Comparison of ENCODE assay signal across 9 cellular contexts in genomic region chr4:1767770-1768366, GRCh38. TPM values are rescaled to one million over a fixed set of nuclear protein-coding genes. Genes with fewer than 3 reads are reported as not detected.
DNase-seq lines count a peak whose midpoint lies in the region; ATAC-seq and TF ChIP-seq lines count a peak whose summit lies in the region.
"Had no signal": no experiment of that assay in that cellular context is flagged by ENCODE, and none has a peak within 500 bp of the region (broad histone marks: within the 10 kb centered on the region; RNA-seq: fewer than 3 reads in every experiment).

No MANE protein-coding gene starts in this region.

- peak overlapping the region in 11 of 12 donors; percentile 16 to 57 (median 51) for H3K4me3 ChIP-seq in heart left ventricle
- peak overlapping the region; percentile 70 for H3K4me3 ChIP-seq in OCI-LY3 (ENCODE audit: low read length)

- H3K27ac ChIP-seq in heart left ventricle, result no peak overlapping the region
- no peak overlapping the region for H3K27ac ChIP-seq in OCI-LY3 (ENCODE audit: low read length)
- H3K27ac ChIP-seq: epithelial cell of prostate had no signal

- H3K4me3 Mint-ChIP-seq in dendritic cell treated with granulocyte-macrophage colony-stimulating factor and Interleukin-4, amounts not matched to agents 40 ng/mL and 50 ng/mL, for 4 days, result peak overlapping the region; percentile 56
- H3K4me3 Mint-ChIP-seq in mesothelial cell of epicardium, result peak overlapping the region; percentile 76

- WGBS in heart left ventricle, 4 donors, result 23 to 50% (median 30%) methylated on average over 14 to 31 of the region's 32 CpGs

- H2AFZ ChIP-seq in OCI-LY3 (ENCODE audit: low read depth, low read length), result no peak overlapping the region

- intact Hi-C loops in heart left ventricle (cut with DNase I) (loop anchor here in 1 of 10 donors (2.0 kb wide), 1 partner anchor 71 kb away; no protein-coding TSS in a partner anchor), Right ventricle myocardium inferior (cut with DNase I) (no loop called here)
- intact Hi-C loops in dendritic cell treated with granulocyte-macrophage colony-stimulating factor and Interleukin-4, amounts not matched to agents 40 ng/mL and 50 ng/mL, for 4 days (cut with micrococcal nuclease), result no loop called here

- no peaks in the 10 kb centered on the region for H4K20me1 ChIP-seq in OCI-LY3 (ENCODE audit: insufficient read depth, low read length)

- H3K27ac Mint-ChIP-seq in dendritic cell treated with granulocyte-macrophage colony-stimulating factor and Interleukin-4, amounts not matched to agents 40 ng/mL and 50 ng/mL, for 4 days, result no peak overlapping the region
- H3K27ac Mint-ChIP-seq in mesothelial cell of epicardium, result no peak overlapping the region

- H3K36me3 ChIP-seq in heart left ventricle, result no peaks in the 10 kb centered on the region
- H3K36me3 ChIP-seq in OCI-LY3 (replicated peaks; ENCODE audit: low read depth, low read length), result no peaks in the 10 kb centered on the region

- H3K4me1 ChIP-seq in heart left ventricle (peaks cover 0 to 25% (median 9%) of the 10 kb centered on the region in 12 donors), OCI-LY3 (ENCODE audit: low read length) (peaks cover 10% of the 10 kb centered on the region; the same call in 1 of the 2 replicates)

- no peaks in the 10 kb centered on the region for H3K36me3 Mint-ChIP-seq in dendritic cell treated with granulocyte-macrophage colony-stimulating factor and Interleukin-4, amounts not matched to agents 40 ng/mL and 50 ng/mL, for 4 days (ENCODE audit: low read depth)
- H3K36me3 Mint-ChIP-seq in mesothelial cell of epicardium, result no peaks in the 10 kb centered on the region

- H3K27me3 Mint-ChIP-seq in dendritic cell treated with granulocyte-macrophage colony-stimulating factor and Interleukin-4, amounts not matched to agents 40 ng/mL and 50 ng/mL, for 4 days, result peaks cover 82% of the 10 kb centered on the region
- H3K27me3 Mint-ChIP-seq in mesothelial cell of epicardium (ENCODE audit: low read depth), result no peaks in the 10 kb centered on the region

- H3K9me3 ChIP-seq in heart left ventricle (no peaks in the 10 kb centered on the region), OCI-LY3 (ENCODE audit: insufficient read depth, low read length) (no peaks in the 10 kb centered on the region)

- no peaks in the 10 kb centered on the region for H3K4me1 Mint-ChIP-seq in dendritic cell treated with granulocyte-macrophage colony-stimulating factor and Interleukin-4, amounts not matched to agents 40 ng/mL and 50 ng/mL, for 4 days (ENCODE audit: low read depth)
- H3K4me1 Mint-ChIP-seq in mesothelial cell of epicardium, result peaks cover 38% of the 10 kb centered on the region

- peak in 2 of 12 donors; percentile 16 to 18 for TF ChIP-seq CTCF in heart left ventricle (IDR thresholded peaks at IDR 0.05)
- TF ChIP-seq CTCF in OCI-LY3 (IDR thresholded peaks at IDR 0.05; ENCODE audit: low read depth, low read length), result peak; percentile 34
- no peak for TF ChIP-seq CTCF in mesothelial cell of epicardium (IDR thresholded peaks at IDR 0.05; ENCODE audit: unreplicated experiment)

- no peaks in the 10 kb centered on the region for H3K9me3 Mint-ChIP-seq in dendritic cell treated with granulocyte-macrophage colony-stimulating factor and Interleukin-4, amounts not matched to agents 40 ng/mL and 50 ng/mL, for 4 days
- no peaks in the 10 kb centered on the region for H3K9me3 Mint-ChIP-seq in mesothelial cell of epicardium

- ATAC-seq in heart left ventricle (no peak), Right ventricle myocardium inferior (no peak), GM18511 (IDR thresholded peaks at IDR 0.05; ENCODE audit: unreplicated experiment) (no peak)

- no peak for DNase-seq in heart left ventricle
- DNase-seq in Right ventricle myocardium inferior (ENCODE audit: missing footprints), result no peak
- no peak for DNase-seq in mesothelial cell of epicardium (ENCODE audit: low spot score in 2 of 2, unreplicated experiment in 2 of 2)
- DNase-seq in COLO829 (ENCODE audit: low spot score), result no peak
- no peak for DNase-seq in amygdala (lab: John Stamatoyannopoulos, UW)

- H3K27me3 ChIP-seq in heart left ventricle, result peaks cover 0 to 42% (median 0%) of the 10 kb centered on the region in 9 donors
- H3K27me3 ChIP-seq in OCI-LY3 (ENCODE audit: low read depth, low read length), result peaks cover 6% of the 10 kb centered on the region; the same call in 1 of the 2 replicates

- H3K9ac ChIP-seq in OCI-LY3 (ENCODE audit: low read length), result no peak overlapping the region

- H3K4me2 ChIP-seq in OCI-LY3 (ENCODE audit: low read length), result peak overlapping the region; percentile 61

- H3K79me2 ChIP-seq in OCI-LY3 (ENCODE audit: low read length), result no peaks in the 10 kb centered on the region

- no peak for TF ChIP-seq POLR2A in heart left ventricle (IDR thresholded peaks at IDR 0.05)

RNA-seq across cellular contexts. Expression of gene FGFR3, which starts 25.2 kb away (rescaled TPM):
- total RNA-seq in heart left ventricle (1 to 10 TPM; 1.2 to 4.6 (median 2.3) TPM), Right ventricle myocardium inferior (1.8 TPM), mesothelial cell of epicardium (30.9 to 37.6 TPM (median 32.9 TPM) in 3 replicates)
- 1 to 10 TPM; 1.1 to 2.8 TPM for polyA plus RNA-seq in heart left ventricle

RNA-seq across cellular contexts. Expression of gene TACC3, which starts 46.5 kb away (rescaled TPM):
- 10 to 100 TPM in 1 of 9 donors, 1 to 10 TPM in 8; 2.9 to 19.1 (median 6.0) TPM for total RNA-seq in heart left ventricle
- 1 to 10 TPM; 6.3 to 7.7 TPM for polyA plus RNA-seq in heart left ventricle
- total RNA-seq in Right ventricle myocardium inferior, result 7.0 TPM
- 38.9 to 45.3 TPM (median 44.4 TPM) in 3 replicates for total RNA-seq in mesothelial cell of epicardium

RNA-seq across cellular contexts. Expression of gene TMEM129, which starts 46.7 kb away (rescaled TPM):
- total RNA-seq in heart left ventricle, result 10 to 100 TPM; 28.6 to 73.3 (median 37.2) TPM
- 10 to 100 TPM; 32.6 to 39.2 TPM for polyA plus RNA-seq in heart left ventricle
- 26.3 TPM for total RNA-seq in Right ventricle myocardium inferior
- 36.0 to 37.8 TPM (median 37.3 TPM) in 3 replicates for total RNA-seq in mesothelial cell of epicardium

RNA-seq across cellular contexts. Expression of gene SLBP, which starts 55.7 kb away (rescaled TPM):
- total RNA-seq in heart left ventricle (10 to 100 TPM; 10.2 to 27.7 (median 11.7) TPM), Right ventricle myocardium inferior (13.7 TPM), mesothelial cell of epicardium (45.8 to 50.6 TPM (median 49.8 TPM) in 3 replicates)
- polyA plus RNA-seq in heart left ventricle, result 10 to 100 TPM in 1 of 2 donors, 1 to 10 TPM in 1; 7.2 to 17.6 TPM
